Comparison of ENCODE assay signal across 28 cellular contexts in genomic region chr17:50367401-50367800, GRCh38.
"Had no signal": no experiment of that assay in that cellular context is flagged by ENCODE, and none has a peak within 500 bp of the region (broad histone marks: within the 10 kb centered on the region; RNA-seq: fewer than 3 reads in every experiment).

No MANE protein-coding gene starts in this region.

- H3K4me3 ChIP-seq: esophagus squamous epithelium, heart right ventricle, lung, pancreas, right lobe of liver, smooth muscle cell, stomach, thyroid gland had no signal

- H3K27ac Mint-ChIP-seq: effector memory CD8-positive, alpha-beta T cell; immature natural killer cell; memory B cell; natural killer cell; progenitor cell of endocrine pancreas had no signal

- ATAC-seq: effector memory CD8-positive, alpha-beta T cell; heart right ventricle; left ventricle myocardium superior; natural killer cell; pancreas; right lobe of liver had no signal

- H3K27me3 Mint-ChIP-seq: effector memory CD8-positive, alpha-beta T cell; memory B cell; progenitor cell of endocrine pancreas had no signal

- H3K4me2 ChIP-seq: smooth muscle cell had no signal

- H3K9me3 Mint-ChIP-seq: effector memory CD8-positive, alpha-beta T cell; immature natural killer cell; memory B cell; natural killer cell had no signal

- H3K27me3 ChIP-seq: esophagus squamous epithelium, heart right ventricle, neutrophil, pancreas, right lobe of liver, stomach, thyroid gland had no signal

- H3K4me3 Mint-ChIP-seq: effector memory CD8-positive, alpha-beta T cell; immature natural killer cell; memory B cell; natural killer cell had no signal

- H3K27ac ChIP-seq: esophagus squamous epithelium, heart right ventricle, neutrophil, pancreas, right lobe of liver, stomach, thyroid gland had no signal

- DNase-seq: cortex of kidney; effector memory CD8-positive, alpha-beta T cell; erythroblast; esophagus squamous epithelium; foreskin melanocyte; glutamatergic neuron; heart right ventricle; hypothalamus; immature natural killer cell; islet precursor cell; left ventricle myocardium superior; natural killer cell; pancreas; stimulated activated CD4-positive, alpha-beta T cell treated with anti-CD3 and anti-CD28 coated beads, Interleukin-12 subunit alpha, Interleukin-12 subunit beta, amount 100 ng/mL, for 4 hours; stimulated activated CD4-positive, alpha-beta T cell treated with anti-CD3 and anti-CD28 coated beads, Interleukin-1b, Interleukin-23, amount 100 ng/mL, for 48 hours; stimulated activated CD4-positive, alpha-beta T cell treated with anti-CD3 and anti-CD28 coated beads, Interleukin-4, amount 100 ng/mL, for 1 hour; stimulated activated CD8-positive, alpha-beta memory T cell treated with anti-CD3 and anti-CD28 coated beads, Interleukin-4, amount 100 ng/mL, for 48 hours; stimulated activated naive CD4-positive, alpha-beta T cell treated with Interleukin-2 at 50 U/mL for 16 hours; stomach; thyroid gland; trophoblast cell had no signal

- FAIRE-seq: endometrium, pancreas had no signal

- H3K9me3 ChIP-seq: esophagus squamous epithelium, heart right ventricle, neutrophil, pancreas, right lobe of liver, stomach, thyroid gland had no signal
